In genomic region chr1:91502138-91502881, GRCh38 we compare ENCODE assay signal across 10 cellular contexts. TPM values are rescaled to one million over a fixed set of nuclear protein-coding genes. Genes with fewer than 3 reads are reported as not detected.
DNase-seq lines count a peak whose midpoint lies in the region; ATAC-seq, FAIRE-seq and TF ChIP-seq lines count a peak whose summit lies in the region.
"Had no signal": no experiment of that assay in that cellular context is flagged by ENCODE, and none has a peak within 500 bp of the region (broad histone marks: within the 10 kb centered on the region; RNA-seq: fewer than 3 reads in every experiment).

No MANE protein-coding gene starts in this region.

- CTCF ChIA-PET in activated CD8-positive, alpha-beta memory T cell treated with anti-CD3 and anti-CD28 coated beads, Interleukin-2, amount 10 ng/mL, durations not matched to agents 7 days and 5 days (lab: Charles Lee): interaction anchor here (0.8 to 3.1 kb wide), 10 partner anchors 10 to 438 kb away, joined by 3 to 14 read pairs (median 4); no protein-coding TSS in a partner anchor

- no peaks in the 10 kb centered on the region for H3K9me3 ChIP-seq in endodermal cell (ENCODE audit: control insufficient read depth, low read length)
- no peaks in the 10 kb centered on the region for H3K9me3 ChIP-seq in sigmoid colon
- no peaks in the 10 kb centered on the region for H3K9me3 ChIP-seq in pancreas
- H3K9me3 ChIP-seq: tibial artery had no signal

- 73 to 81% methylated on average over 2 to 3 of the region's 3 CpGs for WGBS in endodermal cell (ENCODE audit: insufficient coverage in 1 of 2, insufficient read length in 1 of 2), 2 experiments
- 66 to 77% methylated on average over 3 of the region's 3 CpGs for whole genome bisulfite sequencing in sigmoid colon, 2 donors
- WGBS in pancreas, 2 donors: 81 to 86% methylated on average over 3 of the region's 3 CpGs

- H3K36me3 ChIP-seq in endodermal cell (ENCODE audit: control insufficient read depth, insufficient read depth, low read length) (peaks cover 3% of the 10 kb centered on the region), sigmoid colon (no peaks in the 10 kb centered on the region), pancreas (no peaks in the 10 kb centered on the region)
- H3K36me3 ChIP-seq: tibial artery had no signal

- peaks cover 11% of the 10 kb centered on the region for H3K4me1 ChIP-seq in endodermal cell (ENCODE audit: control insufficient read depth, insufficient read depth, low read length)
- H3K4me1 ChIP-seq in sigmoid colon: peaks cover 0 to 19% (median 16%) of the 10 kb centered on the region in 4 donors
- peaks cover 0 to 6% (median 6%) of the 10 kb centered on the region in 3 donors for H3K4me1 ChIP-seq in pancreas

- no peaks in the 10 kb centered on the region for H3K27me3 Mint-ChIP-seq in activated CD8-positive, alpha-beta memory T cell treated with anti-CD3 and anti-CD28 coated beads, Interleukin-2, amount 10 ng/mL, durations not matched to agents 7 days and 5 days
- no peaks in the 10 kb centered on the region for H3K27me3 Mint-ChIP-seq in endodermal cell (ENCODE audit: insufficient read depth)

- H3K36me3 Mint-ChIP-seq in activated CD8-positive, alpha-beta memory T cell treated with anti-CD3 and anti-CD28 coated beads, Interleukin-2, amount 10 ng/mL, durations not matched to agents 7 days and 5 days: peaks cover 21% of the 10 kb centered on the region
- peaks cover 6% of the 10 kb centered on the region for H3K36me3 Mint-ChIP-seq in endodermal cell (ENCODE audit: low read depth)

- H3K27me3 ChIP-seq in endodermal cell (ENCODE audit: control insufficient read depth, insufficient read depth, low read length, poor library complexity, severe bottlenecking): no peaks in the 10 kb centered on the region
- no peaks in the 10 kb centered on the region for H3K27me3 ChIP-seq in sigmoid colon
- no peaks in the 10 kb centered on the region for H3K27me3 ChIP-seq in pancreas
- H3K27me3 ChIP-seq: tibial artery had no signal

- H3K9ac ChIP-seq in endodermal cell (ENCODE audit: extremely low read depth, low read length, poor library complexity, severe bottlenecking): peak overlapping the region; percentile 92

- intact Hi-C loops in sigmoid colon (cut with DNase I) (loop anchor here (5.0 kb wide), 2 partner anchors 480 to 795 kb away; partner anchors contain the start of genes GLMN, RPAP2 and ZNF644), pancreas (cut with DNase I) (no loop called here)

- H3K4me3 ChIP-seq in endodermal cell (ENCODE audit: low read length): peak overlapping the region; percentile 94
- peak overlapping the region in 1 of 4 donors; percentile 68 for H3K4me3 ChIP-seq in sigmoid colon
- no peak overlapping the region for H3K4me3 ChIP-seq in pancreas

- no peaks in the 10 kb centered on the region for H3K9me3 Mint-ChIP-seq in activated CD8-positive, alpha-beta memory T cell treated with anti-CD3 and anti-CD28 coated beads, Interleukin-2, amount 10 ng/mL, durations not matched to agents 7 days and 5 days (ENCODE audit: low read depth)
- H3K9me3 Mint-ChIP-seq in endodermal cell: no peaks in the 10 kb centered on the region

- H3K27ac ChIP-seq in endodermal cell (ENCODE audit: low read depth, low read length): peak overlapping the region; percentile 99
- peak overlapping the region; percentile 88 to 93 (median 92) for H3K27ac ChIP-seq in sigmoid colon
- no peak overlapping the region for H3K27ac ChIP-seq in pancreas

- no peak for TF ChIP-seq POLR2A in sigmoid colon (IDR thresholded peaks at IDR 0.05)

- no peak for TF ChIP-seq EP300 in sigmoid colon (IDR thresholded peaks at IDR 0.05)

- DNase-seq in activated CD8-positive, alpha-beta memory T cell treated with anti-CD3 and anti-CD28 coated beads, Interleukin-2, amount 10 ng/mL, durations not matched to agents 7 days and 5 days: no peak
- DNase-seq in activated CD8-positive, alpha-beta memory T cell treated with anti-CD3 and anti-CD28 coated beads for 24 hours: no peak
- peak; percentile 3 for DNase-seq in M059J (ENCODE audit: low read depth)
- DNase-seq in endodermal cell: no peak
- DNase-seq in sigmoid colon: no peak
- no peak for DNase-seq in pancreas
- no peak for DNase-seq in AG20443 (ENCODE audit: low spot score)
- DNase-seq in frontal cortex (ENCODE audit: low spot score in 2 of 2): no peak
- DNase-seq: tibial artery had no signal

- no peak for TF ChIP-seq CTCF in endodermal cell (conservative IDR thresholded peaks at IDR 0.05)
- no peak for TF ChIP-seq CTCF in sigmoid colon (IDR thresholded peaks at IDR 0.05)
- TF ChIP-seq CTCF in pancreas (IDR thresholded peaks at IDR 0.05): no peak

- no peak for ATAC-seq in activated CD8-positive, alpha-beta memory T cell treated with anti-CD3 and anti-CD28 coated beads, Interleukin-2, amount 10 ng/mL, durations not matched to agents 7 days and 5 days
- ATAC-seq in pancreas: no peak

- peaks cover 31% of the 10 kb centered on the region for H3K4me1 Mint-ChIP-seq in activated CD8-positive, alpha-beta memory T cell treated with anti-CD3 and anti-CD28 coated beads, Interleukin-2, amount 10 ng/mL, durations not matched to agents 7 days and 5 days
- H3K4me1 Mint-ChIP-seq in endodermal cell: peaks cover 38% of the 10 kb centered on the region

- FAIRE-seq in pancreas (lab: Jason Lieb, UNC) (no peak), frontal cortex (lab: Jason Lieb, UNC) (no peak)
- FAIRE-seq: small intestine had no signal

- H3K27ac Mint-ChIP-seq in activated CD8-positive, alpha-beta memory T cell treated with anti-CD3 and anti-CD28 coated beads, Interleukin-2, amount 10 ng/mL, durations not matched to agents 7 days and 5 days: peak overlapping the region; percentile 26
- no peak overlapping the region for H3K27ac Mint-ChIP-seq in endodermal cell

- H3K4me3 Mint-ChIP-seq in activated CD8-positive, alpha-beta memory T cell treated with anti-CD3 and anti-CD28 coated beads, Interleukin-2, amount 10 ng/mL, durations not matched to agents 7 days and 5 days: no peak overlapping the region
- H3K4me3 Mint-ChIP-seq in endodermal cell: no peak overlapping the region

RNA-seq across cellular contexts. Expression of gene CDC7, which starts 1.7 kb away (rescaled TPM):
- total RNA-seq in activated CD8-positive, alpha-beta memory T cell treated with anti-CD3 and anti-CD28 coated beads, Interleukin-2, amount 10 ng/mL, durations not matched to agents 7 days and 5 days: 10 to 100 TPM; 39.5 to 39.7 TPM
- total RNA-seq in M059J (2014; rRNA removed; shearing (Covaris generic)): 14.7 and 26.0 TPM in 2 replicates
- total RNA-seq in endodermal cell (10 to 100 TPM; 41.7 to 44.7 TPM), sigmoid colon (1 to 10 TPM in 3 of 4 donors, under 1 TPM in 1; 0.36 to 5.0 (median 2.1) TPM), pancreas (1 to 10 TPM in 2 of 6 donors, under 1 TPM in 4; 0.56 to 2.4 (median 0.92) TPM), frontal cortex (24.9 TPM)
- 39.5 TPM for polyA plus RNA-seq in endodermal cell (2013, experiment 1 of 2)
- polyA plus RNA-seq in endodermal cell (2013, experiment 2 of 2): 39.7 TPM
- polyA plus RNA-seq in sigmoid colon (1 to 10 TPM in 2 of 3 donors, under 1 TPM in 1; 0.60 to 5.1 (median 1.4) TPM), pancreas (1 to 10 TPM in 1 of 2 donors, under 1 TPM in 1; 0.87 to 1.4 TPM)

Comparison
In these comparisons a context has a peak if more than half of its experiments do, and no peak if none do; other contexts are left out.
1. H3K27ac ChIP-seq: peak in endodermal cell (single experiment) and sigmoid colon (4 of 4); none in pancreas (0 of 4).